ENCODE assay signal across 1 cellular context in the genomic region with DNA sequence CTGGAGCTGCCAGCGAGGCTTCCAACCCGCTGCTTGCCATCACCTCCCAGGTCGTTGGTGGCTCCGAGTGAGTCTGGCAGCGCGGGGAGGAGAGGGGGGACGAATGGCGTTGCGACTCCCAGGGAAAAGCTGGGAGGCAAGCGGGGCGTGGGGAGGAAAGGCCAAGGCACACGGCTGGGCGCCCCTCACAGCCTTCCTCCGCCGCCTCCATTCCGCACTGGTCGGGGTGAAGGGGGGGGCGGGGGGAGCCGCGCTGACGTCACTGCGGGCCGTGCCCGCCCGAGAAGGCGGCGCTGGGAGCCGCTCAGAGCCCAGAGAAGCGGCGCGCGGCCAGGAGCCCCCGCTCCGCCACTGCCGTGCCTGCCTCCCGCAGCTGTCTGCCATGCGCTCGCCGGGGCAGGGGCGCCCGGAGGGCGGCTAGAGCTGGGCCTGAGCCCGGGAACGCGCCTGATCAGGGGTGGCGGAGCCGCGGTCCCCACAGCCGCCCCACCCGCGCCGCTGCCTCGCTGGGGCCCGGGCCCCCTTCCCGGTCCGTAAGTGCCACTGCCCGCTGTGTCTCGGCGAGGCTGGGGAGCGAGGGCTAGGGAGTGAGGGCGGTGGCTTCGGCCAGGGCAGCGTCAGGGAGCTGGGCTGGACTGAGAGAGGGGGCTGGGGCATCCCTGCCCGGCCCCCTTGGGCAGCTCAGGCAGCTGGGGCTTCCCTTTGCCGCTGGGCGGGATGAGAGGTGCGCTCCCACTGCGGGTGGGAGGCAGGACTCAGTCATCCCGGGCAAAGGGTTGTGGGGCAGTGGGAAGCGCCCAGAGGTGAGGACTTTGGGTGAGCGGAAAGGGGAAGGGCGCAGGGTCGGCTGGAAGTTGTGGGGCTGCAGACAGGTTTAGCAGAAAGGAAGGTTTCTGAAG.
A peak's percentile ranks its signal among the peaks of the same experiment; 100 is the strongest.
TF ChIP-seq lines count a peak whose summit lies in the region.

No MANE protein-coding gene starts in this region.

TF ChIP-seq in GM23338, 12 proteins besides CTCF, POLR2A, EP300 and RAD21 (continued from another document):
- TF ChIP-seq, protein P1, sequence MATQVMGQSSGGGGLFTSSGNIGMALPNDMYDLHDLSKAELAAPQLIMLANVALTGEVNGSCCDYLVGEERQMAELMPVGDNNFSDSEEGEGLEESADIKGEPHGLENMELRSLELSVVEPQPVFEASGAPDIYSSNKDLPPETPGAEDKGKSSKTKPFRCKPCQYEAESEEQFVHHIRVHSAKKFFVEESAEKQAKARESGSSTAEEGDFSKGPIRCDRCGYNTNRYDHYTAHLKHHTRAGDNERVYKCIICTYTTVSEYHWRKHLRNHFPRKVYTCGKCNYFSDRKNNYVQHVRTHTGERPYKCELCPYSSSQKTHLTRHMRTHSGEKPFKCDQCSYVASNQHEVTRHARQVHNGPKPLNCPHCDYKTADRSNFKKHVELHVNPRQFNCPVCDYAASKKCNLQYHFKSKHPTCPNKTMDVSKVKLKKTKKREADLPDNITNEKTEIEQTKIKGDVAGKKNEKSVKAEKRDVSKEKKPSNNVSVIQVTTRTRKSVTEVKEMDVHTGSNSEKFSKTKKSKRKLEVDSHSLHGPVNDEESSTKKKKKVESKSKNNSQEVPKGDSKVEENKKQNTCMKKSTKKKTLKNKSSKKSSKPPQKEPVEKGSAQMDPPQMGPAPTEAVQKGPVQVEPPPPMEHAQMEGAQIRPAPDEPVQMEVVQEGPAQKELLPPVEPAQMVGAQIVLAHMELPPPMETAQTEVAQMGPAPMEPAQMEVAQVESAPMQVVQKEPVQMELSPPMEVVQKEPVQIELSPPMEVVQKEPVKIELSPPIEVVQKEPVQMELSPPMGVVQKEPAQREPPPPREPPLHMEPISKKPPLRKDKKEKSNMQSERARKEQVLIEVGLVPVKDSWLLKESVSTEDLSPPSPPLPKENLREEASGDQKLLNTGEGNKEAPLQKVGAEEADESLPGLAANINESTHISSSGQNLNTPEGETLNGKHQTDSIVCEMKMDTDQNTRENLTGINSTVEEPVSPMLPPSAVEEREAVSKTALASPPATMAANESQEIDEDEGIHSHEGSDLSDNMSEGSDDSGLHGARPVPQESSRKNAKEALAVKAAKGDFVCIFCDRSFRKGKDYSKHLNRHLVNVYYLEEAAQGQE (IDR thresholded peaks at IDR 0.05; ENCODE audit: unreplicated experiment): peak; percentile 11
- TF ChIP-seq STAT1 (IDR thresholded peaks at IDR 0.05; ENCODE audit: unreplicated experiment) (no peak), JUNB (IDR thresholded peaks at IDR 0.05; ENCODE audit: unreplicated experiment) (no peak)
- TF ChIP-seq, protein P2, sequence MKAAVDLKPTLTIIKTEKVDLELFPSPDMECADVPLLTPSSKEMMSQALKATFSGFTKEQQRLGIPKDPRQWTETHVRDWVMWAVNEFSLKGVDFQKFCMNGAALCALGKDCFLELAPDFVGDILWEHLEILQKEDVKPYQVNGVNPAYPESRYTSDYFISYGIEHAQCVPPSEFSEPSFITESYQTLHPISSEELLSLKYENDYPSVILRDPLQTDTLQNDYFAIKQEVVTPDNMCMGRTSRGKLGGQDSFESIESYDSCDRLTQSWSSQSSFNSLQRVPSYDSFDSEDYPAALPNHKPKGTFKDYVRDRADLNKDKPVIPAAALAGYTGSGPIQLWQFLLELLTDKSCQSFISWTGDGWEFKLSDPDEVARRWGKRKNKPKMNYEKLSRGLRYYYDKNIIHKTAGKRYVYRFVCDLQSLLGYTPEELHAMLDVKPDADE (IDR thresholded peaks at IDR 0.05): no peak
TF ChIP-seq in GM23338: peak in this region for 4.
